In the genomic region with DNA sequence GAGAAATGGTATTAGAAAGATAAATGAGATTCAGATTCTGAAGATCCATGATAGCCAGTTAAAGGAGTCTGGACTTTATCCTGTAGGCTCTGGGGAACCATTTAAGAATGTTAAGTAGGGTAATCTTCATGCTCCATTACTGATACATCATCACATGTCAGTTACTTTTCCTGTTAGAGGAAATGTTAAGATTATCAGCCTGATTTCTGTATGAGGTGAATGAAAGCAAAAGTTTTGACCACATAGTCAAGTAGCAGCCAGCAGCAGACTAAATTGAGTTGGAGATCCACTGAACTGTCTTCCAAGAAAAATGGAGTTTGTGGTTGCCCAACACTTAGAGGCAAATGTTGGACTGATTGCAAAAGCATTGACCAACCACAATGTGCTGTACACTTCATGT, we compare ENCODE assay signal across 30 cellular contexts. TPM values are rescaled to one million over a fixed set of nuclear protein-coding genes. Genes with fewer than 3 reads are reported as not detected.
DNase-seq lines count a peak whose midpoint lies in the region; ATAC-seq and TF ChIP-seq lines count a peak whose summit lies in the region.
"Had no signal": no experiment of that assay in that cellular context is flagged by ENCODE, and none has a peak within 500 bp of the region (broad histone marks: within the 10 kb centered on the region; RNA-seq: fewer than 3 reads in every experiment).

No MANE protein-coding gene starts in this region.

- H3K9ac ChIP-seq in SK-N-MC (ENCODE audit: insufficient read length): no peak overlapping the region
- H3K9ac ChIP-seq: KMS-11 had no signal

- no peak for ATAC-seq in stimulated activated naive CD8-positive, alpha-beta T cell treated with anti-CD3 and anti-CD28 coated beads, Interleukin-15, Interleukin-2, amounts not matched to agents 100 U/mL and 50 U/mL, for 24 hours
- ATAC-seq: body of pancreas, foreskin keratinocyte, heart left ventricle, pancreas, T-helper 17 cell had no signal

- in situ Hi-C loops in KBM-7 (cut with MboI; ENCODE audit: low pct_unique_long_range_greater_than_20kb, low sequenced_read_pairs): no loop called here

- H3K4me3 ChIP-seq in AG10803 (ENCODE audit: low read length): no peak overlapping the region
- no peak overlapping the region for H3K4me3 ChIP-seq in SK-N-MC
- H3K4me3 ChIP-seq in fibroblast of the aortic adventitia (ENCODE audit: low read depth, low read length): no peak overlapping the region
- H3K4me3 ChIP-seq: body of pancreas, HAP-1, heart left ventricle, lung, pancreas, SJSA1, spleen, upper lobe of left lung had no signal

- no peaks in the 10 kb centered on the region for H3K36me3 ChIP-seq in SK-N-MC (ENCODE audit: insufficient read depth, low read length)
- H3K36me3 ChIP-seq: HAP-1, heart left ventricle, pancreas, spleen, upper lobe of left lung had no signal

- TF ChIP-seq CTCF in AG10803 (conservative IDR thresholded peaks at IDR 0.05; ENCODE audit: low read length): no peak
- TF ChIP-seq CTCF in fibroblast of the aortic adventitia (IDR thresholded peaks at IDR 0.05; ENCODE audit: insufficient read depth, low read length): no peak

- no peak overlapping the region for H3K27ac ChIP-seq in SK-N-MC
- H3K27ac ChIP-seq: body of pancreas, foreskin keratinocyte, KMS-11, pancreas, SJSA1, spleen, upper lobe of left lung, WERI-Rb-1 had no signal

- H3K9me3 ChIP-seq in SK-N-MC (ENCODE audit: low read depth, low read length): no peaks in the 10 kb centered on the region
- H3K9me3 ChIP-seq: body of pancreas, HAP-1, heart left ventricle, pancreas, SJSA1, spleen, upper lobe of left lung had no signal

- DNase-seq in AG10803 (ENCODE audit: low read depth): peak; percentile 15
- DNase-seq in KBM-7: peak; percentile 31
- DNase-seq in SK-N-MC (ENCODE audit: low read depth, low spot score): peak; percentile 26
- DNase-seq in fibroblast of the aortic adventitia (ENCODE audit: low read depth): peak; percentile 35
- DNase-seq in stimulated activated CD8-positive, alpha-beta memory T cell treated with anti-CD3 and anti-CD28 coated beads, Interleukin-4, amount 100 ng/mL, for 48 hours: no peak
- DNase-seq in NCI-H187 (lab: John Stamatoyannopoulos, UW): no peak
- DNase-seq in stimulated activated naive CD8-positive, alpha-beta T cell treated with anti-CD3 and anti-CD28 coated beads, Interleukin-15, Interleukin-2, amounts not matched to agents 100 U/mL and 50 U/mL, for 24 hours: no peak
- DNase-seq: activated CD4-positive, alpha-beta T cell treated with anti-CD3 and anti-CD28 coated beads, Interleukin-2, amount 10 ng/mL, durations not matched to agents 24 days and 14 days; activated gamma-delta T cell treated with Interleukin-2 at 50 U/mL for 16 hours; activated T-cell treated with anti-CD3 and anti-CD28 coated beads, Interleukin-2, amount 50 U/mL, for 24 hours; body of pancreas; DMS79; foreskin keratinocyte; GDM1; heart left ventricle; kidney glomerular epithelial cell; NCI-H1048; NCI-H1930; NCI-H2227 treated with DMSO at 0.1 percent for 48 hours; NCI-H69; pancreas; spleen; substantia nigra; T-helper 17 cell; upper lobe of left lung; WERI-Rb-1 had no signal

RNA-seq across cellular contexts. Expression of a gene that starts 4.7 kb away (rescaled TPM):
- total RNA-seq in fibroblast of the aortic adventitia (ENCODE audit: low replicate concordance): 112 and 173 TPM in 2 replicates

RNA-seq across cellular contexts. Expression of a gene that starts 50.3 kb away (rescaled TPM):
- 75.8 and 92.1 TPM in 2 replicates for total RNA-seq in fibroblast of the aortic adventitia (ENCODE audit: low replicate concordance)

Comparison
In these comparisons a context has a peak if more than half of its experiments do, and no peak if none do; other contexts are left out.
1. DNase-seq: peak in AG10803 (single experiment), KBM-7 (single experiment), SK-N-MC (single experiment) and fibroblast of the aortic adventitia (single experiment); none in stimulated activated CD8-positive, alpha-beta memory T cell treated with anti-CD3 and anti-CD28 coated beads, Interleukin-4, amount 100 ng/mL, for 48 hours (single experiment), NCI-H187 (0 of 2) and stimulated activated naive CD8-positive, alpha-beta T cell treated with anti-CD3 and anti-CD28 coated beads, Interleukin-15, Interleukin-2, amounts not matched to agents 100 U/mL and 50 U/mL, for 24 hours (single experiment).